ENCODE assay signal across 8 cellular contexts in the genomic region with DNA sequence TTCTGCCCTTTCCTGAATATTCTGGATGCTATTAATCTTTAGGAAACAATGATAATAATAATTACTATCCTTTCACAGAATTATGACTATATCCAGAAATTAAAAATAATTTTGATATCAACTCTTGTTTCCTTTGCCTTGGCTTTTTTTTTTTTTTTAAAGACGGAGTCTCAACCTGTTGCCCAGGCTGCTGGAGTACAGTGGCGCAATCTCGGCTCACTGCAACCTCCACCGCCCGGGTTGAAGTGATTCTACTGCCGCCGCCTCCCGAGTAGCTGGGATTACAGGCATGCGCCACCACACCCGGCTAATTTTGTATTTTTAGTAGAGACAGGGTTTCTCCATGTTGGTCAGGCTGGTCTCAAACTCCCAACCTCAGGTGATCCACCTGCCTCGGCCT. TPM values are rescaled to one million over a fixed set of nuclear protein-coding genes. Genes with fewer than 3 reads are reported as not detected.
DNase-seq lines count a peak whose midpoint lies in the region; ATAC-seq and TF ChIP-seq lines count a peak whose summit lies in the region.
"Not testable (repeated sequence)": the region's sequence is repeated elsewhere in the genome, so short reads cannot be mapped to it uniquely, and the experiment has no call there.

No MANE protein-coding gene starts in this region.

- not testable (repeated sequence) for H3K27ac ChIP-seq in CD4-positive, CD25-positive, alpha-beta regulatory T cell (ENCODE audit: insufficient read depth, low read length, poor library complexity, severe bottlenecking); CD4-positive, alpha-beta memory T cell (ENCODE audit: low read depth, low read length)
- 0 out of 2 replicates have a peak overlapping the region, but pooled peaks have one; percentile 48 for H3K27ac ChIP-seq in VCaP

- not testable (repeated sequence) for DNase-seq in CD4-positive, CD25-positive, alpha-beta regulatory T cell; CD4-positive, alpha-beta memory T cell; T-cell; activated naive CD4-positive, alpha-beta T cell treated with anti-CD3 and anti-CD28 coated beads, Interleukin-2, amount 10 ng/mL, durations not matched to agents 7 days and 5 days; memory B cell (ENCODE audit: low spot score in 2 of 2); naive thymus-derived CD8-positive, alpha-beta T cell; stimulated activated naive CD8-positive, alpha-beta T cell treated with anti-CD3 and anti-CD28 coated beads, Interleukin-15, amount 100 ng/mL, for 72 hours

- peaks cover 32% of the 10 kb centered on the region for H3K36me3 Mint-ChIP-seq in CD4-positive, CD25-positive, alpha-beta regulatory T cell
- peaks cover 33 to 62% of the 10 kb centered on the region in 2 donors for H3K36me3 Mint-ChIP-seq in CD4-positive, alpha-beta memory T cell
- H3K36me3 Mint-ChIP-seq in T-cell (peaks cover 40% of the 10 kb centered on the region), memory B cell (peaks cover 20% of the 10 kb centered on the region)
- peaks cover 45% of the 10 kb centered on the region for H3K36me3 Mint-ChIP-seq in activated naive CD4-positive, alpha-beta T cell treated with anti-CD3 and anti-CD28 coated beads, Interleukin-2, amount 10 ng/mL, durations not matched to agents 7 days and 5 days
- H3K36me3 Mint-ChIP-seq in naive thymus-derived CD8-positive, alpha-beta T cell = peaks cover 0 to 70% (median 20%) of the 10 kb centered on the region in 3 donors

- not testable (repeated sequence) for H3K27me3 Mint-ChIP-seq in CD4-positive, CD25-positive, alpha-beta regulatory T cell; CD4-positive, alpha-beta memory T cell; T-cell; activated naive CD4-positive, alpha-beta T cell treated with anti-CD3 and anti-CD28 coated beads, Interleukin-2, amount 10 ng/mL, durations not matched to agents 7 days and 5 days; memory B cell; naive thymus-derived CD8-positive, alpha-beta T cell; stimulated activated naive CD8-positive, alpha-beta T cell treated with anti-CD3 and anti-CD28 coated beads, Interleukin-15, amount 100 ng/mL, for 72 hours

- peak overlapping the region in 2 of 3 donors; percentile 31 to 72 for H3K27ac Mint-ChIP-seq in CD4-positive, CD25-positive, alpha-beta regulatory T cell
- H3K27ac Mint-ChIP-seq in CD4-positive, alpha-beta memory T cell = peak overlapping the region in 6 of 7 donors; percentile 2 to 73 (median 43)
- peak overlapping the region; percentile 36 to 44 for H3K27ac Mint-ChIP-seq in T-cell
- peak overlapping the region; percentile 19 for H3K27ac Mint-ChIP-seq in activated naive CD4-positive, alpha-beta T cell treated with anti-CD3 and anti-CD28 coated beads, Interleukin-2, amount 10 ng/mL, durations not matched to agents 7 days and 5 days
- peak overlapping the region; percentile 58 for H3K27ac Mint-ChIP-seq in memory B cell
- H3K27ac Mint-ChIP-seq in naive thymus-derived CD8-positive, alpha-beta T cell = peak overlapping the region in 6 of 10 donors; percentile 38 to 91 (median 64)
- H3K27ac Mint-ChIP-seq in stimulated activated naive CD8-positive, alpha-beta T cell treated with anti-CD3 and anti-CD28 coated beads, Interleukin-15, amount 100 ng/mL, for 72 hours = peak overlapping the region; percentile 61 to 87

- CTCF ChIA-PET in CD4-positive, alpha-beta memory T cell (lab: Charles Lee; ENCODE audit: partially characterized antibody) = interaction anchor here (0.6 to 1.4 kb wide), 2 partner anchors 17 to 24 kb away, joined by 4 to 5 read pairs; no protein-coding TSS in a partner anchor
- CTCF ChIA-PET in T-cell (lab: Charles Lee) = interaction anchor here in 1 of 2 donors (0.6 kb wide), 2 partner anchors 39 to 742 kb away, joined by 3 read pairs; no protein-coding TSS in a partner anchor
- CTCF ChIA-PET in activated naive CD4-positive, alpha-beta T cell treated with anti-CD3 and anti-CD28 coated beads, Interleukin-2, amount 10 ng/mL, durations not matched to agents 7 days and 5 days (lab: Charles Lee) = interaction anchor here (1.8 kb wide), 1 partner anchor 14 kb away, joined by 5 read pairs; no protein-coding TSS in a partner anchor

- not testable (repeated sequence) for H3K4me3 Mint-ChIP-seq in CD4-positive, CD25-positive, alpha-beta regulatory T cell; CD4-positive, alpha-beta memory T cell; T-cell; activated naive CD4-positive, alpha-beta T cell treated with anti-CD3 and anti-CD28 coated beads, Interleukin-2, amount 10 ng/mL, durations not matched to agents 7 days and 5 days; memory B cell; naive thymus-derived CD8-positive, alpha-beta T cell; stimulated activated naive CD8-positive, alpha-beta T cell treated with anti-CD3 and anti-CD28 coated beads, Interleukin-15, amount 100 ng/mL, for 72 hours

- not testable (repeated sequence) for H3K4me3 ChIP-seq in CD4-positive, CD25-positive, alpha-beta regulatory T cell (ENCODE audit: low read depth, low read length); CD4-positive, alpha-beta memory T cell (ENCODE audit: low read length in 2 of 2)

- not testable (repeated sequence) for H3K9me3 ChIP-seq in CD4-positive, CD25-positive, alpha-beta regulatory T cell (ENCODE audit: control insufficient read depth in 2 of 2, low read length in 2 of 2); CD4-positive, alpha-beta memory T cell (ENCODE audit: control insufficient read depth in 1 of 2, low read length in 2 of 2)

- H3K36me3 ChIP-seq in CD4-positive, CD25-positive, alpha-beta regulatory T cell (ENCODE audit: control insufficient read depth, insufficient read depth, low read length) = peaks cover 71% of the 10 kb centered on the region
- peaks cover 27% of the 10 kb centered on the region for H3K36me3 ChIP-seq in CD4-positive, alpha-beta memory T cell (ENCODE audit: insufficient read depth, low read length)

- not testable (repeated sequence) for ATAC-seq in CD4-positive, CD25-positive, alpha-beta regulatory T cell (ENCODE audit: low read depth in 2 of 2); T-cell (replicated peaks in 1 of 4); memory B cell (ENCODE audit: low read depth); naive thymus-derived CD8-positive, alpha-beta T cell; stimulated activated naive CD8-positive, alpha-beta T cell treated with anti-CD3 and anti-CD28 coated beads, Interleukin-15, amount 100 ng/mL, for 72 hours

- POLR2A ChIA-PET in CD4-positive, alpha-beta memory T cell (lab: Charles Lee; ENCODE audit: partially characterized antibody) = interaction anchor here (1.5 to 2.2 kb wide), 2 partner anchors 49 to 55 kb away, joined by 6 to 8 read pairs; partner anchors contain the start of genes DNAI4 and MIER1
- POLR2A ChIA-PET in T-cell (lab: Charles Lee) = interaction anchor here (0.7 to 1.6 kb wide), 3 partner anchors 34 to 155 kb away, joined by 3 to 11 read pairs (median 5); partner anchors contain the start of genes C1orf141 (in 1 of the 2), DNAI4 (in 1 of the 2) and MIER1 (in 1 of the 2)
- POLR2A ChIA-PET in naive thymus-derived CD8-positive, alpha-beta T cell (lab: Charles Lee) = interaction anchor here (0.7 kb wide), 2 partner anchors 16 to 22 kb away, joined by 3 read pairs; no protein-coding TSS in a partner anchor

- peaks cover 20% of the 10 kb centered on the region for H3K4me1 ChIP-seq in CD4-positive, CD25-positive, alpha-beta regulatory T cell (ENCODE audit: control insufficient read depth, insufficient read depth, low read length, poor library complexity, severe bottlenecking)
- H3K4me1 ChIP-seq in CD4-positive, alpha-beta memory T cell (ENCODE audit: insufficient read depth, low read length) = peaks cover 25% of the 10 kb centered on the region

- H3K4me1 Mint-ChIP-seq in CD4-positive, CD25-positive, alpha-beta regulatory T cell = peaks cover 26 to 41% (median 32%) of the 10 kb centered on the region in 4 donors
- peaks cover 23 to 37% (median 25%) of the 10 kb centered on the region in 4 donors for H3K4me1 Mint-ChIP-seq in CD4-positive, alpha-beta memory T cell
- H3K4me1 Mint-ChIP-seq in T-cell (peaks cover 18 to 37% (median 33%) of the 10 kb centered on the region in 3 donors), memory B cell (peaks cover 11% of the 10 kb centered on the region)
- peaks cover 29% of the 10 kb centered on the region for H3K4me1 Mint-ChIP-seq in activated naive CD4-positive, alpha-beta T cell treated with anti-CD3 and anti-CD28 coated beads, Interleukin-2, amount 10 ng/mL, durations not matched to agents 7 days and 5 days
- H3K4me1 Mint-ChIP-seq in naive thymus-derived CD8-positive, alpha-beta T cell = peaks cover 5 to 32% (median 29%) of the 10 kb centered on the region in 4 donors
- peaks cover 32% of the 10 kb centered on the region for H3K4me1 Mint-ChIP-seq in stimulated activated naive CD8-positive, alpha-beta T cell treated with anti-CD3 and anti-CD28 coated beads, Interleukin-15, amount 100 ng/mL, for 72 hours

- H3K27me3 ChIP-seq in CD4-positive, CD25-positive, alpha-beta regulatory T cell (ENCODE audit: control insufficient read depth, insufficient read depth, low read length); CD4-positive, alpha-beta memory T cell (ENCODE audit: insufficient read depth, low read length): not testable (repeated sequence)

- not testable (repeated sequence) for TF ChIP-seq CTCF in VCaP (conservative IDR thresholded peaks at IDR 0.05)

- intact Hi-C loops in CD4-positive, alpha-beta memory T cell (cut with micrococcal nuclease) = loop anchor here (2.0 to 5.0 kb wide), 4 partner anchors 17 to 523 kb away; no protein-coding TSS in a partner anchor

- not testable (repeated sequence) for H3K9me3 Mint-ChIP-seq in CD4-positive, CD25-positive, alpha-beta regulatory T cell; CD4-positive, alpha-beta memory T cell; T-cell; activated naive CD4-positive, alpha-beta T cell treated with anti-CD3 and anti-CD28 coated beads, Interleukin-2, amount 10 ng/mL, durations not matched to agents 7 days and 5 days; memory B cell; naive thymus-derived CD8-positive, alpha-beta T cell; stimulated activated naive CD8-positive, alpha-beta T cell treated with anti-CD3 and anti-CD28 coated beads, Interleukin-15, amount 100 ng/mL, for 72 hours

RNA-seq across cellular contexts. Expression of gene MIER1, which starts 54.8 kb away (rescaled TPM):
- total RNA-seq in CD4-positive, CD25-positive, alpha-beta regulatory T cell = 84.8 TPM
- 10 to 100 TPM; 33.4 to 41.9 (median 36.0) TPM for polyA plus RNA-seq in CD4-positive, CD25-positive, alpha-beta regulatory T cell
- total RNA-seq in CD4-positive, alpha-beta memory T cell = 10 to 100 TPM; 77.0 to 81.3 TPM
- polyA plus RNA-seq in CD4-positive, alpha-beta memory T cell = 10 to 100 TPM; 25.5 to 41.3 TPM
- 10 to 100 TPM; 55.3 to 77.1 (median 58.1) TPM for total RNA-seq in T-cell
- total RNA-seq in naive thymus-derived CD8-positive, alpha-beta T cell = 10 to 100 TPM; 65.0 to 68.5 TPM
- polyA plus RNA-seq in naive thymus-derived CD8-positive, alpha-beta T cell = 10 to 100 TPM; 30.1 to 37.3 (median 36.4) TPM

RNA-seq across cellular contexts. Expression of gene DNAI4, which starts 55.0 kb away (rescaled TPM):
- total RNA-seq in CD4-positive, CD25-positive, alpha-beta regulatory T cell = 3.2 TPM
- polyA plus RNA-seq in CD4-positive, CD25-positive, alpha-beta regulatory T cell = 1 to 10 TPM in 2 of 4 donors, under 1 TPM in 2; 0.45 to 2.0 (median 1.4) TPM
- total RNA-seq in CD4-positive, alpha-beta memory T cell = 10 to 100 TPM in 1 of 2 experiments, 1 to 10 TPM in 1; 7.9 to 11.4 TPM
- polyA plus RNA-seq in CD4-positive, alpha-beta memory T cell = 1 to 10 TPM; 1.3 to 2.1 TPM
- 10 to 100 TPM in 1 of 5 donors, 1 to 10 TPM in 4; 5.6 to 11.7 (median 7.7) TPM for total RNA-seq in T-cell
- 10 to 100 TPM in 1 of 2 experiments, 1 to 10 TPM in 1; 9.1 to 10.0 TPM for total RNA-seq in naive thymus-derived CD8-positive, alpha-beta T cell
- under 1 TPM; 0.69 to 0.98 (median 0.86) TPM for polyA plus RNA-seq in naive thymus-derived CD8-positive, alpha-beta T cell

Comparison
In these comparisons a context has a peak if more than half of its experiments do, and no peak if none do; other contexts are left out.
1. H3K27ac Mint-ChIP-seq: peak in every context shown above with its lines; median percentile 74 in stimulated activated naive CD8-positive, alpha-beta T cell treated with anti-CD3 and anti-CD28 coated beads, Interleukin-15, amount 100 ng/mL, for 72 hours; 64 in naive thymus-derived CD8-positive, alpha-beta T cell; 58 in memory B cell; 52 in CD4-positive, CD25-positive, alpha-beta regulatory T cell; 43 in CD4-positive, alpha-beta memory T cell; 40 in T-cell; 19 in activated naive CD4-positive, alpha-beta T cell treated with anti-CD3 and anti-CD28 coated beads, Interleukin-2, amount 10 ng/mL, durations not matched to agents 7 days and 5 days.